7 cellular contexts compared by ENCODE assay signal in genomic region chr2:120177011-120177621, GRCh38. TPM values are rescaled to one million over a fixed set of nuclear protein-coding genes. Genes with fewer than 3 reads are reported as not detected.
DNase-seq lines count a peak whose midpoint lies in the region; ATAC-seq and TF ChIP-seq lines count a peak whose summit lies in the region.

No MANE protein-coding gene starts in this region.

- peaks cover 30% of the 10 kb centered on the region for H3K36me3 Mint-ChIP-seq in Caco-2 (ENCODE audit: insufficient read depth, unreplicated experiment)

- peak; percentile 26 to 75 (median 62) for TF ChIP-seq CTCF in spleen (IDR thresholded peaks at IDR 0.05 in 8 of 11, conservative IDR thresholded peaks at IDR 0.05 in 3 of 11)
- TF ChIP-seq CTCF in Caco-2 (IDR thresholded peaks at IDR 0.05; ENCODE audit: insufficient read depth in 1 of 2, low read depth in 1 of 2, low read length in 1 of 2, severe bottlenecking in 1 of 2, unreplicated experiment in 1 of 2): no peak

- peak; percentile 98 for ATAC-seq in GM19372 (IDR thresholded peaks at IDR 0.05; ENCODE audit: low read depth, unreplicated experiment)
- ATAC-seq in HG03442 (IDR thresholded peaks at IDR 0.05; ENCODE audit: unreplicated experiment): peak; percentile 95

- no peaks in the 10 kb centered on the region for H3K27me3 Mint-ChIP-seq in Caco-2 (ENCODE audit: insufficient read depth, unreplicated experiment)

- peak; percentile 75 to 80 for DNase-seq in activated CD4-positive, alpha-beta T cell treated with anti-CD3 and anti-CD28 coated beads for 4 hours
- DNase-seq in effector CD4-positive, alpha-beta T cell: peak; percentile 67
- DNase-seq in spleen (peak; percentile 96), hepatic stellate cell (ENCODE audit: low spot score) (no peak), Caco-2 (no peak)

- H3K27ac Mint-ChIP-seq in Caco-2 (ENCODE audit: unreplicated experiment): no peak overlapping the region

- CTCF ChIA-PET in Caco-2 (lab: Charles Lee): interaction anchor here (0.5 to 1.1 kb wide), 2 partner anchors 136 to 422 kb away, joined by 3 to 4 read pairs; no protein-coding TSS in a partner anchor

- intact Hi-C loops in spleen (cut with DNase I; ENCODE audit: low total_unique reads): loop anchor here (10.0 kb wide), 1 partner anchor 472 kb away; no protein-coding TSS in a partner anchor
- intact Hi-C loops in Caco-2 (cut with micrococcal nuclease; ENCODE audit: unreplicated experiment): loop anchor here (10.0 kb wide), 2 partner anchors 232 to 352 kb away; no protein-coding TSS in a partner anchor

- no peaks in the 10 kb centered on the region for H3K9me3 Mint-ChIP-seq in Caco-2 (ENCODE audit: unreplicated experiment)

- H3K9me3 ChIP-seq in spleen (no peaks in the 10 kb centered on the region), Caco-2 (no peaks in the 10 kb centered on the region)

- POLR2A ChIA-PET in Caco-2 (lab: Charles Lee): no interaction called here

- peak overlapping the region; percentile 75 to 95 (median 87) for H3K27ac ChIP-seq in spleen

- H3K4me3 ChIP-seq in spleen: peak overlapping the region; percentile 24 to 73 (median 42)
- no peak overlapping the region for H3K4me3 ChIP-seq in Caco-2 (ENCODE audit: low read depth, low read length)

- BruUV-seq in Caco-2 (replicated peaks; lab: Mats Ljungman, UMichigan): no TSS peak

- H3K4me3 Mint-ChIP-seq in Caco-2 (ENCODE audit: unreplicated experiment): no peak overlapping the region

- H3K4me1 ChIP-seq in spleen (peaks cover 13 to 70% (median 31%) of the 10 kb centered on the region in 6 donors), Caco-2 (no peaks in the 10 kb centered on the region)

- H3K36me3 ChIP-seq in spleen: no peaks in the 10 kb centered on the region
- peaks cover 2% of the 10 kb centered on the region for H3K36me3 ChIP-seq in Caco-2 (ENCODE audit: control insufficient read depth, insufficient read depth, low read length)

- H3K27me3 ChIP-seq in spleen (replicated peaks in 1 of 7) (no peaks in the 10 kb centered on the region), Caco-2 (replicated peaks; ENCODE audit: control insufficient read depth, insufficient read depth, low read length) (no peaks in the 10 kb centered on the region; the same call in 1 of the 2 replicates)

- 6 to 19% (median 11%) methylated on average over 15 of the region's 15 CpGs for WGBS in spleen, 5 donors

- TF ChIP-seq POLR2A in spleen (IDR thresholded peaks at IDR 0.05): peak; percentile 32 to 71 (median 70)

- H3K4me1 Mint-ChIP-seq in Caco-2 (ENCODE audit: low read depth, unreplicated experiment): no peaks in the 10 kb centered on the region

RNA-seq across cellular contexts. Expression of gene TMEM185B, which starts 46.1 kb away (rescaled TPM):
- total RNA-seq in spleen (10 to 100 TPM; 18.3 to 35.6 (median 23.6) TPM), Caco-2 (2022) (67.3 and 69.9 TPM in 2 replicates)
- 1 to 10 TPM; 3.9 to 5.5 (median 4.0) TPM for polyA plus RNA-seq in spleen

Comparison
In these comparisons a context has a peak if more than half of its experiments do, and no peak if none do; other contexts are left out.
1. DNase-seq: peak in activated CD4-positive, alpha-beta T cell treated with anti-CD3 and anti-CD28 coated beads for 4 hours (2 of 2), effector CD4-positive, alpha-beta T cell (single experiment) and spleen (single experiment); none in hepatic stellate cell (single experiment) and Caco-2 (0 of 2).
2. CTCF ChIP-seq: peak in spleen (11 of 11); none in Caco-2 (0 of 2).